31 cellular contexts compared by ENCODE assay signal in the genomic region with DNA sequence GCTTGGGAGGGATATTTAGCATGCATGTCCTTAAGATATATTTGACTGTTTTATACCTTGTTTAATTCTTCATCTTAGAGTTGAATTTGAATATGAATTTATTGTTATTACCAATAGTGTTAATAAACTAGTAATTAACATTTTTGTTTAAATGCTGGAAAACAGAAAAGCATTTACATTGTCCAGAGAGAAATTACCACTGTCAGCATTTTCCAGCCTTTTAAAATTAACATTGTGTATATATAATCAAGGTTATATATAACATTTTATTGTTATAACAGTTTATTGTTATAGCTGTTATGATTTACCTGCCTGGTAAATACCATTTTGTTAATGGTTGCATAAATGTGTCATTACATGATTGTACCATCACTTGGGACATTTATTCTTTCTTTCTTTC.
"Had no signal": no experiment of that assay in that cellular context is flagged by ENCODE, and none has a peak within 500 bp of the region (broad histone marks: within the 10 kb centered on the region; RNA-seq: fewer than 3 reads in every experiment).

No MANE protein-coding gene starts in this region.

- H3K9me3 ChIP-seq: adrenal gland, MG63 had no signal

- H3K4me1 Mint-ChIP-seq: activated B cell treated with CpG ODN at 0.5 μM for 24 hours had no signal

- H3K27ac Mint-ChIP-seq: activated B cell treated with CpG ODN at 0.5 μM for 24 hours; activated CD4-positive, alpha-beta memory T cell treated with anti-CD3 and anti-CD28 coated beads for 36 hours; activated CD4-positive, alpha-beta T cell treated with anti-CD3 and anti-CD28 coated beads, Interleukin-2, amount 10 ng/mL, durations not matched to agents 24 days and 14 days; activated naive CD8-positive, alpha-beta T cell treated with anti-CD3 and anti-CD28 coated beads, Interleukin-2, amount 10 ng/mL, durations not matched to agents 7 days and 5 days had no signal

- ATAC-seq: Panc1, Right ventricle myocardium inferior, T-cell had no signal

- H3K27ac ChIP-seq: adrenal gland, SK-N-MC had no signal

- H3K4me1 ChIP-seq: adrenal gland had no signal

- H3K4me3 ChIP-seq: adrenal gland, MG63, SK-N-MC had no signal

- H3K9me3 Mint-ChIP-seq: activated B cell treated with CpG ODN at 0.5 μM for 24 hours; activated CD4-positive, alpha-beta memory T cell treated with anti-CD3 and anti-CD28 coated beads for 36 hours; activated CD4-positive, alpha-beta T cell treated with anti-CD3 and anti-CD28 coated beads, Interleukin-2, amount 10 ng/mL, durations not matched to agents 24 days and 14 days; activated naive CD8-positive, alpha-beta T cell treated with anti-CD3 and anti-CD28 coated beads, Interleukin-2, amount 10 ng/mL, durations not matched to agents 7 days and 5 days; T-cell had no signal

- FAIRE-seq: TTC549 had no signal

- H3K27me3 ChIP-seq: adrenal gland, MG63 had no signal

- H3K4me3 Mint-ChIP-seq: activated B cell treated with CpG ODN at 0.5 μM for 24 hours; activated CD4-positive, alpha-beta memory T cell treated with anti-CD3 and anti-CD28 coated beads for 36 hours; activated CD4-positive, alpha-beta T cell treated with anti-CD3 and anti-CD28 coated beads, Interleukin-2, amount 10 ng/mL, durations not matched to agents 24 days and 14 days; activated naive CD8-positive, alpha-beta T cell treated with anti-CD3 and anti-CD28 coated beads, Interleukin-2, amount 10 ng/mL, durations not matched to agents 7 days and 5 days; T-cell had no signal

- H3K27me3 Mint-ChIP-seq: activated B cell treated with CpG ODN at 0.5 μM for 24 hours; activated CD4-positive, alpha-beta memory T cell treated with anti-CD3 and anti-CD28 coated beads for 36 hours; activated CD4-positive, alpha-beta T cell treated with anti-CD3 and anti-CD28 coated beads, Interleukin-2, amount 10 ng/mL, durations not matched to agents 24 days and 14 days; activated naive CD8-positive, alpha-beta T cell treated with anti-CD3 and anti-CD28 coated beads, Interleukin-2, amount 10 ng/mL, durations not matched to agents 7 days and 5 days; T-cell had no signal

- DNase-seq: activated B cell treated with CpG ODN at 0.5 μM for 24 hours; activated CD4-positive, alpha-beta memory T cell treated with anti-CD3 and anti-CD28 coated beads for 36 hours; activated CD4-positive, alpha-beta T cell treated with anti-CD3 and anti-CD28 coated beads for 1 hour; activated CD4-positive, alpha-beta T cell treated with anti-CD3 and anti-CD28 coated beads, Interleukin-2, amount 10 ng/mL, durations not matched to agents 24 days and 14 days; activated CD8-positive, alpha-beta memory T cell treated with anti-CD3 and anti-CD28 coated beads for 24 hours; activated naive CD4-positive, alpha-beta T cell treated with anti-CD3 and anti-CD28 coated beads, Interleukin-2, amount 50 U/mL, for 16 hours; activated naive CD8-positive, alpha-beta T cell treated with anti-CD3 and anti-CD28 coated beads, Interleukin-2, amount 10 ng/mL, durations not matched to agents 7 days and 5 days; activated T-cell treated with anti-CD3 and anti-CD28 coated beads, Interleukin-2, amount 50 U/mL, for 48 hours; adrenal gland; anterior cingulate cortex; MG63; MV-4-11; NCI-H1092 treated with DMSO at 0.1 percent for 48 hours; NCI-H1417 treated with DMSO at 0.1 percent for 48 hours; NCI-H1694; NCI-H2029; NCI-H2107; NCI-H2171 treated with DMSO at 0.1 percent for 48 hours; NCI-H226; NCI-H510A; NCI-H526 treated with DMSO at 0.1 percent for 48 hours; NCI-H82; OCI-M1; RPMI8226; T-cell; T-helper 2 cell; T1000 had no signal
